28 cellular contexts compared by ENCODE assay signal in genomic region chr1:99591886-99592285, GRCh38. TPM values are rescaled to one million over a fixed set of nuclear protein-coding genes. Genes with fewer than 3 reads are reported as not detected.
"Had no signal": no experiment of that assay in that cellular context is flagged by ENCODE, and none has a peak within 500 bp of the region (broad histone marks: within the 10 kb centered on the region; RNA-seq: fewer than 3 reads in every experiment).

No MANE protein-coding gene starts in this region.

- H3K27ac Mint-ChIP-seq: memory B cell; mesothelial cell of epicardium; naive B cell; natural killer cell treated with Interleukin-12 subunit alpha and Interleukin-12 subunit beta and Interleukin-15 and Interleukin-18, amount 100 ng/mL, for 72 hours; stimulated activated effector memory CD8-positive, alpha-beta T cell treated with anti-CD3 and anti-CD28 coated beads, Interleukin-12 subunit alpha, Interleukin-12 subunit beta, amount 100 ng/mL, for 72 hours had no signal

- H3K4me2 ChIP-seq: hepatocyte had no signal

- H3K9me3 ChIP-seq: gastroesophageal sphincter, heart left ventricle, mucosa of descending colon, neutrophil, prostate gland, right atrium auricular region, sigmoid colon, thoracic aorta, tibial nerve, upper lobe of left lung had no signal

- H3K4me1 Mint-ChIP-seq: memory B cell; naive B cell; stimulated activated effector memory CD8-positive, alpha-beta T cell treated with anti-CD3 and anti-CD28 coated beads, Interleukin-12 subunit alpha, Interleukin-12 subunit beta, amount 100 ng/mL, for 72 hours had no signal

- H3K9me3 Mint-ChIP-seq: stimulated activated effector memory CD8-positive, alpha-beta T cell treated with anti-CD3 and anti-CD28 coated beads, Interleukin-12 subunit alpha, Interleukin-12 subunit beta, amount 100 ng/mL, for 72 hours had no signal

- H3K79me2 ChIP-seq: hepatocyte, parathyroid adenoma had no signal

- H2AFZ ChIP-seq: hepatocyte, parathyroid adenoma had no signal

- H3K27me3 ChIP-seq: gastroesophageal sphincter, heart left ventricle, hepatocyte, neutrophil, right atrium auricular region, sigmoid colon, tibial nerve, upper lobe of left lung had no signal

- H3K4me1 ChIP-seq: parathyroid adenoma, prostate gland, sigmoid colon, tibial nerve, upper lobe of left lung had no signal

- H3K4me3 ChIP-seq: gastroesophageal sphincter, heart left ventricle, hepatocyte, lung, mucosa of descending colon, prostate gland, right atrium auricular region, sigmoid colon, thoracic aorta, tibial nerve, upper lobe of left lung had no signal

- H3K27ac ChIP-seq: gastroesophageal sphincter, hepatocyte, neutrophil, parathyroid adenoma, prostate gland, sigmoid colon, thoracic aorta, tibial nerve, upper lobe of left lung had no signal

- H3K36me3 ChIP-seq: gastroesophageal sphincter, heart left ventricle, neutrophil, prostate gland, right atrium auricular region, sigmoid colon, thoracic aorta, tibial nerve, upper lobe of left lung had no signal

- FAIRE-seq: urothelium cell line had no signal

- H3K4me3 Mint-ChIP-seq: memory B cell; mesothelial cell of epicardium; naive B cell; natural killer cell treated with Interleukin-12 subunit alpha and Interleukin-12 subunit beta and Interleukin-15 and Interleukin-18, amount 100 ng/mL, for 72 hours; neural crest cell; stimulated activated effector memory CD8-positive, alpha-beta T cell treated with anti-CD3 and anti-CD28 coated beads, Interleukin-12 subunit alpha, Interleukin-12 subunit beta, amount 100 ng/mL, for 72 hours had no signal

- H3K9ac ChIP-seq: parathyroid adenoma had no signal

- H3K36me3 Mint-ChIP-seq: memory B cell; mesothelial cell of epicardium; naive B cell; natural killer cell treated with Interleukin-12 subunit alpha and Interleukin-12 subunit beta and Interleukin-15 and Interleukin-18, amount 100 ng/mL, for 72 hours; stimulated activated effector memory CD8-positive, alpha-beta T cell treated with anti-CD3 and anti-CD28 coated beads, Interleukin-12 subunit alpha, Interleukin-12 subunit beta, amount 100 ng/mL, for 72 hours had no signal

- DNase-seq: cortex of kidney; foreskin fibroblast; heart left ventricle; kidney; mucosa of descending colon; naive B cell; sigmoid colon; stimulated activated CD4-positive, alpha-beta T cell treated with anti-CD3 and anti-CD28 coated beads, Interleukin-2, amount 100 ng/mL, for 24 hours; stimulated activated CD4-positive, alpha-beta T cell treated with anti-CD3 and anti-CD28 coated beads, Interleukin-4, amount 100 ng/mL, for 24 hours; stimulated activated naive CD4-positive, alpha-beta T cell treated with Interleukin-2 at 50 U/mL for 16 hours; upper lobe of left lung had no signal

- ATAC-seq: esophagus mucosa; gastroesophageal sphincter; left lobe of liver; mucosa of descending colon; natural killer cell treated with Interleukin-12 subunit alpha and Interleukin-12 subunit beta and Interleukin-15 and Interleukin-18, amount 100 ng/mL, for 72 hours; stimulated activated effector memory CD8-positive, alpha-beta T cell treated with anti-CD3 and anti-CD28 coated beads, Interleukin-12 subunit alpha, Interleukin-12 subunit beta, amount 100 ng/mL, for 72 hours had no signal

RNA-seq across cellular contexts. Expression of gene PALMD, which starts 54.0 kb away (rescaled TPM):
- total RNA-seq: natural killer cell treated with Interleukin-12 subunit alpha and Interleukin-12 subunit beta and Interleukin-15 and Interleukin-18, amount 100 ng/mL, for 72 hours had no signal
